8 cellular contexts compared by ENCODE assay signal in genomic region chr15:40421246-40422157, GRCh38. TPM values are rescaled to one million over a fixed set of nuclear protein-coding genes. Genes with fewer than 3 reads are reported as not detected.
DNase-seq lines count a peak whose midpoint lies in the region; ATAC-seq, FAIRE-seq and TF ChIP-seq lines count a peak whose summit lies in the region.

No MANE protein-coding gene starts in this region.

- H3K36me3 ChIP-seq in suprapubic skin, result peaks cover 9% of the 10 kb centered on the region

- ATAC-seq in HG03460 (IDR thresholded peaks at IDR 0.05; ENCODE audit: unreplicated experiment) (peak; percentile 82), omental fat pad (ENCODE audit: low FRiP score) (peak; percentile 91)

- TF ChIP-seq CTCF in fibroblast of villous mesenchyme (IDR thresholded peaks at IDR 0.05; ENCODE audit: insufficient read depth, low read depth, low read length), result peak; percentile 96
- TF ChIP-seq CTCF in omental fat pad (IDR thresholded peaks at IDR 0.05), result peak in 1 of 3 donors; percentile 97
- peak; percentile 90 to 92 for TF ChIP-seq CTCF in suprapubic skin (IDR thresholded peaks at IDR 0.05)

- no peaks in the 10 kb centered on the region for H3K27me3 ChIP-seq in suprapubic skin

- FAIRE-seq in RCC 7860 (lab: Jason Lieb, UNC), result no peak

- H3K27ac ChIP-seq in suprapubic skin, result peak overlapping the region; percentile 39

- no peak for TF ChIP-seq EP300 in suprapubic skin (IDR thresholded peaks at IDR 0.05)

- DNase-seq in NCI-H2107 treated with DMSO at 0.1 percent for 48 hours (lab: John Stamatoyannopoulos, UW; ENCODE audit: unreplicated experiment) (peak; percentile 20), NCI-H2107 (lab: John Stamatoyannopoulos, UW) (no peak), RCC 7860 (ENCODE audit: low spot score) (peak; percentile 12), fibroblast of villous mesenchyme (ENCODE audit: low read depth) (peak; percentile 66), omental fat pad (ENCODE audit: low spot score) (peak; percentile 60), suprapubic skin (ENCODE audit: low spot score in 2 of 2) (peak; percentile 83 to 86)
- peak; percentile 68 to 72 for DNase-seq in activated T-helper 1 cell treated with anti-CD3 and anti-CD28 coated beads, Interleukin-2, amount 50 U/mL, for 16 hours (ENCODE audit: low read depth in 1 of 2, low spot score in 1 of 2)

- no peaks in the 10 kb centered on the region for H3K9me3 ChIP-seq in suprapubic skin

- H3K4me1 ChIP-seq in suprapubic skin, result peaks cover 19% of the 10 kb centered on the region

- H3K4me3 ChIP-seq in fibroblast of villous mesenchyme (ENCODE audit: low read depth, low read length) (peak overlapping the region; percentile 25), suprapubic skin (no peak overlapping the region)

- TF ChIP-seq POLR2A in suprapubic skin (IDR thresholded peaks at IDR 0.05), result no peak

- WGBS in suprapubic skin, result 22% methylated on average over 14 of the region's 31 CpGs

RNA-seq across cellular contexts. Expression of gene IVD, which starts 15.9 kb away (rescaled TPM):
- total RNA-seq in fibroblast of villous mesenchyme (26.7 and 40.2 TPM in 2 replicates), omental fat pad (10 to 100 TPM; 45.0 to 63.5 (median 54.2) TPM), suprapubic skin (10 to 100 TPM in 2 of 4 donors, 1 to 10 TPM in 2; 7.7 to 18.3 (median 13.3) TPM)

RNA-seq across cellular contexts. Expression of gene BAHD1, which starts 19.3 kb away (rescaled TPM):
- total RNA-seq in fibroblast of villous mesenchyme (9.3 and 11.2 TPM in 2 replicates), omental fat pad (10 to 100 TPM in 3 of 4 donors, 1 to 10 TPM in 1; 9.7 to 17.4 (median 11.4) TPM), suprapubic skin (10 to 100 TPM; 16.8 to 24.6 (median 19.2) TPM)

RNA-seq across cellular contexts. Expression of gene KNSTRN, which starts 39.0 kb away (rescaled TPM):
- total RNA-seq in fibroblast of villous mesenchyme, result 25.4 and 49.2 TPM in 2 replicates
- 10 to 100 TPM in 2 of 4 donors, 1 to 10 TPM in 2; 5.8 to 16.0 (median 11.9) TPM for total RNA-seq in omental fat pad
- total RNA-seq in suprapubic skin, result 10 to 100 TPM; 13.5 to 24.3 (median 18.9) TPM

RNA-seq across cellular contexts. Expression of gene CHST14, which starts 49.3 kb away (rescaled TPM):
- total RNA-seq in fibroblast of villous mesenchyme, result 12.9 and 14.2 TPM in 2 replicates
- 10 to 100 TPM in 3 of 4 donors, 1 to 10 TPM in 1; 6.6 to 17.8 (median 10.1) TPM for total RNA-seq in omental fat pad
- total RNA-seq in suprapubic skin, result 10 to 100 TPM in 1 of 4 donors, 1 to 10 TPM in 3; 6.9 to 13.6 (median 8.3) TPM
